2 cellular contexts compared by ENCODE assay signal in genomic region chr20:1440024-1440423, GRCh38.
TF ChIP-seq lines count a peak whose summit lies in the region.

No MANE protein-coding gene starts in this region.

TF ChIP-seq in IMR-90, 13 proteins besides CTCF, POLR2A, EP300 and RAD21:
- peak; percentile 32 for TF ChIP-seq SMC3 (IDR thresholded peaks at IDR 0.05; ENCODE audit: low read depth, low read length)
- TF ChIP-seq BHLHE40 (IDR thresholded peaks at IDR 0.05; ENCODE audit: low read depth, low read length): no peak
- TF ChIP-seq ELK1 (IDR thresholded peaks at IDR 0.05; ENCODE audit: borderline replicate concordance, low read depth, low read length): no peak

TF ChIP-seq in HepG2, 621 proteins besides CTCF, POLR2A, EP300 and RAD21:
- peak; percentile 51 for TF ChIP-seq STAG1 (CRISPR knock-in tag; IDR thresholded peaks at IDR 0.05)
- 0 out of 2 replicates have a peak, but pooled peaks have one; percentile 46 for TF ChIP-seq THAP7 (CRISPR knock-in tag; IDR thresholded peaks at IDR 0.05)
- TF ChIP-seq, protein P1, sequence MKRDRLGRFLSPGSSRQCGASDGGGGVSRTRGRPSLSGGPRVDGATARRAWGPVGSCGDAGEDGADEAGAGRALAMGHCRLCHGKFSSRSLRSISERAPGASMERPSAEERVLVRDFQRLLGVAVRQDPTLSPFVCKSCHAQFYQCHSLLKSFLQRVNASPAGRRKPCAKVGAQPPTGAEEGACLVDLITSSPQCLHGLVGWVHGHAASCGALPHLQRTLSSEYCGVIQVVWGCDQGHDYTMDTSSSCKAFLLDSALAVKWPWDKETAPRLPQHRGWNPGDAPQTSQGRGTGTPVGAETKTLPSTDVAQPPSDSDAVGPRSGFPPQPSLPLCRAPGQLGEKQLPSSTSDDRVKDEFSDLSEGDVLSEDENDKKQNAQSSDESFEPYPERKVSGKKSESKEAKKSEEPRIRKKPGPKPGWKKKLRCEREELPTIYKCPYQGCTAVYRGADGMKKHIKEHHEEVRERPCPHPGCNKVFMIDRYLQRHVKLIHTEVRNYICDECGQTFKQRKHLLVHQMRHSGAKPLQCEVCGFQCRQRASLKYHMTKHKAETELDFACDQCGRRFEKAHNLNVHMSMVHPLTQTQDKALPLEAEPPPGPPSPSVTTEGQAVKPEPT (CRISPR knock-in tag; IDR thresholded peaks at IDR 0.05; ENCODE audit: low read depth): 0 out of 2 replicates have a peak, but pooled peaks have one; percentile 23
- no peak for TF ChIP-seq ZNF790 (CRISPR knock-in tag; IDR thresholded peaks at IDR 0.05; ENCODE audit: borderline replicate concordance)
- no peak for TF ChIP-seq SAP130 (CRISPR knock-in tag; IDR thresholded peaks at IDR 0.05; ENCODE audit: low read depth)
- TF ChIP-seq USF2 (IDR thresholded peaks at IDR 0.05; ENCODE audit: low read depth, low read length): peak; percentile 10; the same call in 1 of the 2 replicates
- TF ChIP-seq USF2 (CRISPR knock-in tag; IDR thresholded peaks at IDR 0.05; ENCODE audit: borderline replicate concordance): no peak
- no peak for TF ChIP-seq ZSCAN20 (CRISPR knock-in tag; IDR thresholded peaks at IDR 0.05; ENCODE audit: borderline replicate concordance)
- TF ChIP-seq ZNF354B (CRISPR knock-in tag; IDR thresholded peaks at IDR 0.05): no peak
- no peak for TF ChIP-seq ZFY (CRISPR knock-in tag; IDR thresholded peaks at IDR 0.05)
- TF ChIP-seq SAFB2 (CRISPR knock-in tag; IDR thresholded peaks at IDR 0.05; ENCODE audit: borderline replicate concordance, low read depth): 0 out of 2 replicates have a peak, but pooled peaks have one; percentile 53
- peak; percentile 70; the same call in 1 of the 2 replicates for TF ChIP-seq ZNF263 (CRISPR knock-in tag; IDR thresholded peaks at IDR 0.05)
- peak; percentile 37 for TF ChIP-seq XRCC5 (optimal IDR thresholded peaks at IDR 0.05; ENCODE audit: low read length)
- TF ChIP-seq ZNF230 (CRISPR knock-in tag; IDR thresholded peaks at IDR 0.05): 0 out of 2 replicates have a peak, but pooled peaks have one; percentile 26
- peak; percentile 59; the same call in 1 of the 2 replicates for TF ChIP-seq SMC3 (IDR thresholded peaks at IDR 0.05; ENCODE audit: low read length)
- TF ChIP-seq IRF9 (CRISPR knock-in tag; IDR thresholded peaks at IDR 0.05; ENCODE audit: borderline replicate concordance): 0 out of 2 replicates have a peak, but pooled peaks have one; percentile 29
- TF ChIP-seq SSRP1 (CRISPR knock-in tag; IDR thresholded peaks at IDR 0.05): 0 out of 2 replicates have a peak, but pooled peaks have one; percentile 35
- TF ChIP-seq TP53 (CRISPR knock-in tag; conservative IDR thresholded peaks at IDR 0.05): no peak
